ENCODE assay signal across 9 cellular contexts in the genomic region with DNA sequence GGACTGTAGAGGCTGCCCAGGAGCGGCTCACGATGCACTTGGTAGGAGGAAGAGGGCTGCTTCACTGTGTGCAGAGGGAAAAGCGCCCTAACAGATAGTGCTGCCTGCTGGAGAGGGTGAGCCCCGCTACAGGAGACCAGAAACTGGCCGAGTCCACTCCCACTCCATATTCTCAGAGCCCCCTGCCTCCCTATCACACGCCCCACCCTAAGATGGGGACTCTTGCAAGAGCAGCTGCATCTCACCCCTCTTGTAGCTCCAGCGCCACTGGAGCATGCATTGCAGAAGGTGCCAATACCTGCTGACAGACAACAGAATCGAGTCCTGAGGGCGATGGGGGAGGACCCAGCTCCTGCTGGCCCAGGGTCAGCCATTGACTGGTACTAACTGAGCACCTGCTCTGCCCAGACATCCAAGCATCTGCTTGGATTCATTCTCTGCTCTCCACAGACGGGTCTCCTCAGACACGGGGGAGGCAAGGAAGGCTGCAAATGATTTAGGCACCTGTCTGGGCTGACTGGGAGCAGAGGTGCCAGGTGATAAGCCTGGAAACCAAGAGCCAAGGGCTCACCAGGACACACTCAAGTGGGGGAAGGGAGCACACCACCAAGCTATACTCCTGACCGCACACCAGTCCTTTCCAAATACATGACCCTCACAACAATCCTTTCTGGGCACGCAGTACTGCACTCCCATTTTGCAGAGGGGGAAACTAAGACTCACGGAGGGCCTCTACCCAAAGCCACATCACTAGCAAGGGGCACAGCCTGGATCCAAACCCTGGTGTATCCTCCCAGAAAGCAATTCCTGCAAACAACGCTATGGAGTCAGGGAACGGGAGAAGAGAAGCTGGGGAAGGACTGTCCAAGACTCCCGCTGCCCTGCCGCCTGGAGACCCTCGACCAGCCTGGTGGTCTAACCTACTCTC. TPM values are rescaled to one million over a fixed set of nuclear protein-coding genes. Genes with fewer than 3 reads are reported as not detected.
DNase-seq lines count a peak whose midpoint lies in the region; ATAC-seq, FAIRE-seq and TF ChIP-seq lines count a peak whose summit lies in the region.
"Had no signal": no experiment of that assay in that cellular context is flagged by ENCODE, and none has a peak within 500 bp of the region (broad histone marks: within the 10 kb centered on the region; RNA-seq: fewer than 3 reads in every experiment).

No MANE protein-coding gene starts in this region.

- peak overlapping the region; percentile 48 for H3K27ac Mint-ChIP-seq in T-helper 2 cell treated with Interferon-gamma antibody and Interleukin-4, amounts not matched to agents 5 μg/mL and 100 μg/mL, for 36 hours
- peak overlapping the region; percentile 90 for H3K27ac Mint-ChIP-seq in activated T-helper 17 cell treated with anti-CD3 and anti-CD28 coated beads, Interleukin-2, amount 50 U/mL, for 72 hours

- H3K27me3 Mint-ChIP-seq in T-helper 2 cell treated with Interferon-gamma antibody and Interleukin-4, amounts not matched to agents 5 μg/mL and 100 μg/mL, for 36 hours (ENCODE audit: low read depth), result no peaks in the 10 kb centered on the region
- H3K27me3 Mint-ChIP-seq in activated T-helper 17 cell treated with anti-CD3 and anti-CD28 coated beads, Interleukin-2, amount 50 U/mL, for 72 hours, result no peaks in the 10 kb centered on the region

- H3K36me3 Mint-ChIP-seq in T-helper 2 cell treated with Interferon-gamma antibody and Interleukin-4, amounts not matched to agents 5 μg/mL and 100 μg/mL, for 36 hours (ENCODE audit: low read depth), result no peaks in the 10 kb centered on the region
- no peaks in the 10 kb centered on the region for H3K36me3 Mint-ChIP-seq in activated T-helper 17 cell treated with anti-CD3 and anti-CD28 coated beads, Interleukin-2, amount 50 U/mL, for 72 hours (ENCODE audit: low read depth)

- no peak overlapping the region for H2AFZ ChIP-seq in keratinocyte (ENCODE audit: control insufficient read depth, low read length)

- H3K79me2 ChIP-seq in keratinocyte (ENCODE audit: control insufficient read depth, insufficient read depth, low read length), result peaks cover 64% of the 10 kb centered on the region

- H3K27ac ChIP-seq in keratinocyte (ENCODE audit: control insufficient read depth, insufficient read depth, low read length), result peak overlapping the region; percentile 77
- peak overlapping the region; percentile 79 for H3K27ac ChIP-seq in substantia nigra (ENCODE audit: low read depth, low read length, poor library complexity, severe bottlenecking)

- peaks cover 13% of the 10 kb centered on the region for H3K9me1 ChIP-seq in keratinocyte (ENCODE audit: control insufficient read depth, extremely low read depth, insufficient read depth, low read length)

- DNase-seq in T-helper 2 cell treated with Interferon-gamma antibody and Interleukin-4, amounts not matched to agents 5 μg/mL and 100 μg/mL, for 36 hours (ENCODE audit: low spot score), result no peak
- DNase-seq in T-helper 2 cell (no peak), keratinocyte (ENCODE audit: low read depth, low spot score) (no peak), substantia nigra (lab: John Stamatoyannopoulos, UW) (peak in 1 of 49 donors; percentile 24), A172 (ENCODE audit: low spot score) (no peak), SIG-M5 treated with dmso at 0.1 percent for 504 hours (lab: John Stamatoyannopoulos, UW; ENCODE audit: unreplicated experiment) (no peak)
- DNase-seq: stimulated activated CD4-positive, alpha-beta T cell treated with anti-CD3 and anti-CD28 coated beads, Interleukin-12 subunit alpha, Interleukin-12 subunit beta, amount 100 ng/mL, for 4 hours had no signal

- ATAC-seq in activated T-helper 17 cell treated with anti-CD3 and anti-CD28 coated beads, Interleukin-2, amount 50 U/mL, for 72 hours (replicated peaks), result no peak
- no peak for ATAC-seq in HG03457 (IDR thresholded peaks at IDR 0.05; ENCODE audit: unreplicated experiment)

- no peaks in the 10 kb centered on the region for H3K36me3 ChIP-seq in keratinocyte (ENCODE audit: control insufficient read depth in 2 of 2, extremely low read depth in 1 of 2, insufficient read depth in 2 of 2, low read length in 2 of 2)

- H3K4me2 ChIP-seq in keratinocyte (ENCODE audit: control insufficient read depth, extremely low read depth, insufficient read depth, low read depth, low read length), result peak overlapping the region; percentile 93

- peaks cover 39% of the 10 kb centered on the region for H3K4me1 Mint-ChIP-seq in T-helper 2 cell treated with Interferon-gamma antibody and Interleukin-4, amounts not matched to agents 5 μg/mL and 100 μg/mL, for 36 hours (ENCODE audit: low read depth)
- H3K4me1 Mint-ChIP-seq in activated T-helper 17 cell treated with anti-CD3 and anti-CD28 coated beads, Interleukin-2, amount 50 U/mL, for 72 hours, result peaks cover 35% of the 10 kb centered on the region

- H4K20me1 ChIP-seq in keratinocyte (ENCODE audit: control insufficient read depth, extremely low read depth, insufficient read depth, low read length), result peaks cover 42% of the 10 kb centered on the region

- no peaks in the 10 kb centered on the region for H3K9me3 ChIP-seq in keratinocyte (ENCODE audit: control insufficient read depth, low read depth, low read length)

- H3K4me3 Mint-ChIP-seq in T-helper 2 cell treated with Interferon-gamma antibody and Interleukin-4, amounts not matched to agents 5 μg/mL and 100 μg/mL, for 36 hours, result peak overlapping the region; percentile 97
- peak overlapping the region; percentile 84 for H3K4me3 Mint-ChIP-seq in activated T-helper 17 cell treated with anti-CD3 and anti-CD28 coated beads, Interleukin-2, amount 50 U/mL, for 72 hours

- no peaks in the 10 kb centered on the region for H3K9me3 Mint-ChIP-seq in T-helper 2 cell treated with Interferon-gamma antibody and Interleukin-4, amounts not matched to agents 5 μg/mL and 100 μg/mL, for 36 hours
- no peaks in the 10 kb centered on the region for H3K9me3 Mint-ChIP-seq in activated T-helper 17 cell treated with anti-CD3 and anti-CD28 coated beads, Interleukin-2, amount 50 U/mL, for 72 hours

- peaks cover 44% of the 10 kb centered on the region for H3K4me1 ChIP-seq in keratinocyte (ENCODE audit: control insufficient read depth, extremely low read depth, insufficient read depth, low read length)

- H3K9ac ChIP-seq in keratinocyte (ENCODE audit: control insufficient read depth, extremely low read depth, insufficient read depth, low read length), result peak overlapping the region; percentile 91

- no peak for FAIRE-seq in keratinocyte (lab: Jason Lieb, UNC)

- dilution Hi-C loops in keratinocyte (cut with MboI; ENCODE audit: extremely low pct_ligation_motif_present, low sequenced_read_pairs), result no loop called here

- peak overlapping the region; percentile 76 to 93 (median 79) for H3K4me3 ChIP-seq in keratinocyte (ENCODE audit: control insufficient read depth in 2 of 3, extremely low read depth in 1 of 3, insufficient read depth in 2 of 3, low read depth in 1 of 3, low read length in 3 of 3)

- no peaks in the 10 kb centered on the region for H3K27me3 ChIP-seq in keratinocyte (ENCODE audit: control insufficient read depth, extremely low read depth, insufficient read depth, low read length)

- TF ChIP-seq CTCF in keratinocyte (optimal IDR thresholded peaks at IDR 0.05 in 1 of 3, IDR thresholded peaks at IDR 0.05 in 1 of 3, conservative IDR thresholded peaks at IDR 0.05 in 1 of 3; ENCODE audit: extremely low read depth in 1 of 3, insufficient read depth in 2 of 3, low read length in 3 of 3), result no peak

RNA-seq across cellular contexts. Expression of a gene that starts 1.6 kb away (rescaled TPM):
- 10 to 100 TPM; 14.2 to 24.9 TPM for total RNA-seq in activated T-helper 17 cell treated with anti-CD3 and anti-CD28 coated beads, Interleukin-2, amount 50 U/mL, for 72 hours
- polyA plus RNA-seq in keratinocyte, result 26.9 to 47.3 TPM (median 41.9 TPM) in 3 replicates
- polyA plus RNA-seq in keratinocyte (2011; ENCODE audit: low read depth), result 97.4 TPM
- polyA plus RNA-seq in keratinocyte (2011; cell fraction: cytosol; rRNA removed), result 42.9 and 60.3 TPM in 2 replicates
- polyA plus RNA-seq in keratinocyte (2011; cell fraction: nucleus; rRNA removed), result 76.7 and 81.0 TPM in 2 replicates
- 63.7 and 91.3 TPM in 2 replicates for polyA plus RNA-seq in keratinocyte (2012; ENCODE audit: low replicate concordance)
- 38.6 to 50.1 TPM (median 44.3 TPM) in 3 replicates for polyA minus RNA-seq in keratinocyte
- polyA minus RNA-seq in keratinocyte (2011; cell fraction: cytosol; rRNA and poly(A)+ RNA removed), result 57.0 TPM
- polyA minus RNA-seq in keratinocyte (2011; cell fraction: nucleus; rRNA and poly(A)+ RNA removed), result 45.6 and 62.4 TPM in 2 replicates
- total RNA-seq in A172 (2014; rRNA removed; shearing (Covaris generic)), result 29.8 and 31.7 TPM in 2 replicates
